Comparison of ENCODE assay signal across 9 cellular contexts in the genomic region with DNA sequence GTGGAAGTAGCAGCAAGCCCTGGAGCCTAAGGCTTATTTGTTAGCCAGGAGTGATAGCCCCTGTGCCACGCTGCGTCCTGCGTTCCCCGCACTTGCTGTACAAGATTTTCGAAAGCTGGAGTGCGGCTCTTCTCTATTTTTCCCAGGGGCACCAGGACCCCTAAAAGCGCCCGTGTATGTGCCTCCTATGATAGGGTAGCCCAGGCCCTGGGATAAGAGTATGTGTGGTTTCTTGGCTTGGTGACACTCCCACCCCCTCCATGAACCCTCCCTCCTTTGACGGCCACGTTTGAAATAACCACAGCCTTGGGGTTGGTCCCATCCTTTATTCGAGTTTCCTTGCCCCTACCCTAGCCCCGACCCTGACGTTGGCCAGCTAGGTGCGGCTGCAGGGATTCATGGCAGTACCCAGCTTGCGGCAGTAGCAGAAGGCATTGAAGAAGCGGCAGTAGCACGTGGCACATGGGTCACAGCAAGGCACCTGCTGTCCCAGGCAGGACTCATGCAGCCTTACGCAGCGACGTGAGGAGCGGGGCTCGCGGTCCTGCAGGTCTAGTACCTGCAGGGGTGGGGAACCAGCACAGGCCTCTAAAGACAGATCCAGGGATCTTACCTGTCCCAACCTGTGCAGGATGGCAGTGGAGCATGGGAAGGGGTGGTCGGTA. TPM values are rescaled to one million over a fixed set of nuclear protein-coding genes. Genes with fewer than 3 reads are reported as not detected.
DNase-seq lines count a peak whose midpoint lies in the region; ATAC-seq and TF ChIP-seq lines count a peak whose summit lies in the region.
"Had no signal": no experiment of that assay in that cellular context is flagged by ENCODE, and none has a peak within 500 bp of the region (broad histone marks: within the 10 kb centered on the region; RNA-seq: fewer than 3 reads in every experiment).

No MANE protein-coding gene starts in this region.

- H3K4me2 ChIP-seq in H9 (ENCODE audit: insufficient read depth, insufficient read length, low read length), result no peak overlapping the region

- no peak overlapping the region for H3T11ph ChIP-seq in H9 (ENCODE audit: low read length)

- peaks cover 9% of the 10 kb centered on the region in 2 experiments for H3K4me1 Mint-ChIP-seq in H9
- H3K4me1 Mint-ChIP-seq in activated CD8-positive, alpha-beta T cell treated with anti-CD3 and anti-CD28 coated beads for 36 hours (ENCODE audit: low read depth), result peaks cover 25% of the 10 kb centered on the region

- H3K36me3 ChIP-seq in left ventricle myocardium inferior (peaks cover 18% of the 10 kb centered on the region), spleen (peaks cover 0 to 41% (median 16%) of the 10 kb centered on the region in 6 donors)

- H3K9me3 Mint-ChIP-seq in H9, result no peaks in the 10 kb centered on the region
- H3K9me3 Mint-ChIP-seq in activated CD8-positive, alpha-beta T cell treated with anti-CD3 and anti-CD28 coated beads for 36 hours, result no peaks in the 10 kb centered on the region

- no peak overlapping the region for H3K14ac ChIP-seq in H9 (ENCODE audit: insufficient read depth, low read length)

- no peak overlapping the region for H3K27ac Mint-ChIP-seq in H9
- H3K27ac Mint-ChIP-seq in activated CD8-positive, alpha-beta T cell treated with anti-CD3 and anti-CD28 coated beads for 36 hours, result peak overlapping the region; percentile 99

- no peak overlapping the region for H2AK5ac ChIP-seq in H9 (ENCODE audit: insufficient read length, low read length)

- H2BK5ac ChIP-seq in H9 (ENCODE audit: insufficient read length, low read length), result no peak overlapping the region

- CTCF ChIA-PET in activated CD8-positive, alpha-beta T cell treated with anti-CD3 and anti-CD28 coated beads for 36 hours (lab: Charles Lee), result interaction anchor here (1.0 to 4.9 kb wide), 13 partner anchors 9 to 187 kb away, joined by 3 to 60 read pairs (median 8); partner anchors contain the start of genes C16orf86, CARMIL2 and ENKD1

- H3K9ac ChIP-seq in H9 (ENCODE audit: extremely low read depth, insufficient read length, low read length), result no peak overlapping the region

- no peak overlapping the region for H4K8ac ChIP-seq in H9 (replicated peaks; ENCODE audit: insufficient read length, low read depth, low read length)

- H3K4ac ChIP-seq in H9 (ENCODE audit: low read depth, low read length), result no peak overlapping the region

- peak overlapping the region; percentile 20 to 46; a peak in 3 of 5 replicates for H3K4me3 Mint-ChIP-seq in H9
- peak overlapping the region; percentile 93 for H3K4me3 Mint-ChIP-seq in activated CD8-positive, alpha-beta T cell treated with anti-CD3 and anti-CD28 coated beads for 36 hours

- no peak overlapping the region for H2AFZ ChIP-seq in H9 (ENCODE audit: low read length)

- H3K4me3 ChIP-seq in left ventricle myocardium inferior (peak overlapping the region; percentile 96), spleen (peak overlapping the region; percentile 67 to 99 (median 88))

- no peak for TF ChIP-seq POLR2A in spleen (IDR thresholded peaks at IDR 0.05)

- TF ChIP-seq CTCF in H9 (conservative IDR thresholded peaks at IDR 0.05) (no peak), left ventricle myocardium inferior (IDR thresholded peaks at IDR 0.05; ENCODE audit: borderline replicate concordance) (no peak), spleen (IDR thresholded peaks at IDR 0.05 in 8 of 11, conservative IDR thresholded peaks at IDR 0.05 in 3 of 11) (no peak)
- TF ChIP-seq CTCF in activated CD8-positive, alpha-beta T cell treated with anti-CD3 and anti-CD28 coated beads for 36 hours (IDR thresholded peaks at IDR 0.05), result no peak

- no peak for ATAC-seq in activated CD8-positive, alpha-beta T cell treated with anti-CD3 and anti-CD28 coated beads for 36 hours
- no peak for ATAC-seq in GM21423 (IDR thresholded peaks at IDR 0.05; ENCODE audit: unreplicated experiment)

- H3K9me3 ChIP-seq in H9 (ENCODE audit: control insufficient read depth, low read depth, low read length) (no peaks in the 10 kb centered on the region), left ventricle myocardium inferior (replicated peaks) (no peaks in the 10 kb centered on the region), spleen (no peaks in the 10 kb centered on the region)

- H3K23ac ChIP-seq in H9 (ENCODE audit: insufficient read length, low read depth, low read length), result no peak overlapping the region

- H2BK15ac ChIP-seq in H9 (ENCODE audit: low read depth, low read length), result no peak overlapping the region

- no peak overlapping the region for H2BK12ac ChIP-seq in H9 (ENCODE audit: insufficient read length, low read depth, low read length)

- H4K20me1 ChIP-seq in H9 (ENCODE audit: control insufficient read depth, insufficient read depth, insufficient read length), result no peaks in the 10 kb centered on the region

- POLR2A ChIA-PET in activated CD8-positive, alpha-beta T cell treated with anti-CD3 and anti-CD28 coated beads for 36 hours (lab: Charles Lee), result interaction anchor here (0.5 to 3.3 kb wide), 7 partner anchors 21 to 186 kb away, joined by 3 to 9 read pairs (median 3); partner anchors contain the start of gene ACD

- H3K27ac ChIP-seq in H9 (ENCODE audit: insufficient read length, low read depth, low read length) (no peak overlapping the region), left ventricle myocardium inferior (replicated peaks) (peak overlapping the region; percentile 95), spleen (peak overlapping the region; percentile 91 to 99 (median 95))

- H2BK20ac ChIP-seq in H9 (ENCODE audit: low read depth, low read length, poor library complexity, severe bottlenecking), result no peak overlapping the region

- DNase-seq in H9, result no peak
- DNase-seq in activated CD8-positive, alpha-beta T cell treated with anti-CD3 and anti-CD28 coated beads for 36 hours, result peak; percentile 26
- DNase-seq in left ventricle myocardium inferior, result no peak
- peak; percentile 83 for DNase-seq in spleen
- no peak for DNase-seq in A172 (ENCODE audit: low spot score)
- no peak for DNase-seq in NCI-H187 (lab: John Stamatoyannopoulos, UW)
- no peak for DNase-seq in midbrain (lab: John Stamatoyannopoulos, UW)

- peaks cover 1% of the 10 kb centered on the region; the same call in 1 of the 2 replicates for H3K79me2 ChIP-seq in H9 (ENCODE audit: insufficient read depth, low read length)

- peaks cover 6% of the 10 kb centered on the region for H3K23me2 ChIP-seq in H9 (ENCODE audit: insufficient read length, low read depth, low read length, poor library complexity, severe bottlenecking)

- peaks cover 15% of the 10 kb centered on the region; the same call in 1 of the 2 replicates for H3K27me3 ChIP-seq in H9 (ENCODE audit: insufficient read depth, low read length)
- H3K27me3 ChIP-seq in left ventricle myocardium inferior (ENCODE audit: low read depth), result no peaks in the 10 kb centered on the region
- H3K27me3 ChIP-seq in spleen (replicated peaks in 1 of 7), result no peaks in the 10 kb centered on the region

- peaks cover 29% of the 10 kb centered on the region for H3K27me3 Mint-ChIP-seq in H9 (ENCODE audit: low read depth)
- no peaks in the 10 kb centered on the region for H3K27me3 Mint-ChIP-seq in activated CD8-positive, alpha-beta T cell treated with anti-CD3 and anti-CD28 coated beads for 36 hours

- no peaks in the 10 kb centered on the region for H3K36me3 Mint-ChIP-seq in H9 (ENCODE audit: insufficient read depth in 1 of 3, low read depth in 3 of 3)
- peaks cover 10% of the 10 kb centered on the region for H3K36me3 Mint-ChIP-seq in activated CD8-positive, alpha-beta T cell treated with anti-CD3 and anti-CD28 coated beads for 36 hours (ENCODE audit: low read depth)

- H3K79me1 ChIP-seq in H9 (ENCODE audit: insufficient read depth, low read depth, low read length, poor library complexity, severe bottlenecking), result no peaks in the 10 kb centered on the region

- WGBS in H9 (ENCODE audit: extremely low coverage, insufficient read length, low lambda C conversion rate), result no CpG with 5 or more reads among the region's 24 CpGs
- 61 to 72% (median 68%) methylated on average over 22 to 24 of the region's 24 CpGs for WGBS in spleen, 5 donors

- H4K91ac ChIP-seq in H9 (ENCODE audit: insufficient read length, low read depth, low read length), result no peak overlapping the region

- H3K56ac ChIP-seq in H9 (ENCODE audit: insufficient read length, low read depth, low read length), result no peak overlapping the region

- intact Hi-C loops in activated CD8-positive, alpha-beta T cell treated with anti-CD3 and anti-CD28 coated beads for 36 hours (cut with micrococcal nuclease), result no loop called here
- intact Hi-C loops in left ventricle myocardium inferior (cut with micrococcal nuclease), result no loop called here
- intact Hi-C loops in spleen (cut with DNase I; ENCODE audit: low total_unique reads), result no loop called here

- no peak overlapping the region for H3K18ac ChIP-seq in H9 (ENCODE audit: insufficient read length, low read depth, low read length)

- no peaks in the 10 kb centered on the region; the same call in 1 of the 2 replicates for H3K4me1 ChIP-seq in H9 (ENCODE audit: insufficient read depth, low read length)
- peaks cover 63% of the 10 kb centered on the region for H3K4me1 ChIP-seq in left ventricle myocardium inferior
- peaks cover 26 to 91% (median 78%) of the 10 kb centered on the region in 6 donors for H3K4me1 ChIP-seq in spleen

- H4K5ac ChIP-seq in H9 (ENCODE audit: insufficient read length, low read depth, low read length), result no peak overlapping the region

- no peak overlapping the region for H2BK120ac ChIP-seq in H9 (ENCODE audit: low read depth, low read length, poor library complexity, severe bottlenecking)

RNA-seq across cellular contexts. Expression of gene AGRP, which starts 1.0 kb away (rescaled TPM):
- total RNA-seq in H9 (2021) (not detected in 2 replicates), left ventricle myocardium inferior (not detected), spleen (under 1 TPM in 1 of 7 donors, not detected in 6; 0.91 TPM)
- total RNA-seq in activated CD8-positive, alpha-beta T cell treated with anti-CD3 and anti-CD28 coated beads for 36 hours, result not detected
- polyA plus RNA-seq in spleen, result under 1 TPM; 0.15 to 0.30 (median 0.22) TPM
- not detected in 2 replicates for total RNA-seq in A172 (2014; rRNA removed; shearing (Covaris generic))
- total RNA-seq: myocyte had no signal

RNA-seq across cellular contexts. Expression of gene ATP6V0D1, which starts 1.4 kb away (rescaled TPM):
- 39.8 and 43.0 TPM in 2 replicates for total RNA-seq in H9 (2021)
- total RNA-seq in activated CD8-positive, alpha-beta T cell treated with anti-CD3 and anti-CD28 coated beads for 36 hours, result 10 to 100 TPM; 17.5 to 18.2 TPM
- 65.8 TPM for total RNA-seq in left ventricle myocardium inferior
- total RNA-seq in spleen, result 100 to 1,000 TPM in 5 of 7 donors, 10 to 100 TPM in 2; 97.5 to 133 (median 114) TPM
- polyA plus RNA-seq in spleen, result 10 to 100 TPM; 37.3 to 68.6 (median 40.1) TPM
- 66.8 and 77.5 TPM in 2 replicates for total RNA-seq in A172 (2014; rRNA removed; shearing (Covaris generic))

RNA-seq across cellular contexts. Expression of gene RIPOR1, which starts 46.2 kb away (rescaled TPM):
- total RNA-seq in H9 (2021) (10.0 and 14.3 TPM in 2 replicates), left ventricle myocardium inferior (79.7 TPM), spleen (100 to 1,000 TPM; 114 to 242 (median 188) TPM)
- total RNA-seq in activated CD8-positive, alpha-beta T cell treated with anti-CD3 and anti-CD28 coated beads for 36 hours, result 10 to 100 TPM; 15.7 to 20.0 TPM
- 10 to 100 TPM; 29.9 to 84.7 (median 69.9) TPM for polyA plus RNA-seq in spleen
- total RNA-seq in A172 (2014; rRNA removed; shearing (Covaris generic)), result 21.6 and 31.6 TPM in 2 replicates

RNA-seq across cellular contexts. Expression of gene HSD11B2, which starts 51.5 kb away (rescaled TPM):
- 33.5 and 35.1 TPM in 2 replicates for total RNA-seq in H9 (2021)
- 1 to 10 TPM; 1.6 to 2.3 TPM for total RNA-seq in activated CD8-positive, alpha-beta T cell treated with anti-CD3 and anti-CD28 coated beads for 36 hours
- total RNA-seq in left ventricle myocardium inferior, result 0.99 TPM
- 10 to 100 TPM in 1 of 7 donors, 1 to 10 TPM in 5, under 1 TPM in 1; 0.85 to 18.3 (median 4.7) TPM for total RNA-seq in spleen
- polyA plus RNA-seq in spleen, result 1 to 10 TPM; 1.7 to 4.1 (median 2.8) TPM
- total RNA-seq in A172 (2014; rRNA removed; shearing (Covaris generic)), result 0.93 TPM in 1 of 2 replicates, not detected in the other

Comparison
In these comparisons a context has a peak if more than half of its experiments do, and no peak if none do; other contexts are left out.
1. DNase-seq: peak in activated CD8-positive, alpha-beta T cell treated with anti-CD3 and anti-CD28 coated beads for 36 hours (single experiment) and spleen (single experiment); none in H9 (single experiment), left ventricle myocardium inferior (single experiment), A172 (single experiment), NCI-H187 (0 of 2) and midbrain (single experiment).